In genomic region chr17:80797741-80798594, GRCh38 we compare ENCODE assay signal across 18 cellular contexts.
"Had no signal": no experiment of that assay in that cellular context is flagged by ENCODE, and none has a peak within 500 bp of the region (broad histone marks: within the 10 kb centered on the region; RNA-seq: fewer than 3 reads in every experiment).

No MANE protein-coding gene starts in this region.

- H3K36me3 Mint-ChIP-seq: natural killer cell had no signal

- H3K27me3 Mint-ChIP-seq: activated CD4-positive, alpha-beta T cell treated with anti-CD3 and anti-CD28 coated beads for 36 hours; memory B cell; T-helper 17 cell had no signal

- H3K9me3 ChIP-seq: thoracic aorta had no signal

- H3K4me3 Mint-ChIP-seq: activated CD4-positive, alpha-beta T cell treated with anti-CD3 and anti-CD28 coated beads for 36 hours; activated T-cell treated with anti-CD3 and anti-CD28 coated beads, Interleukin-2, amount 50 U/mL, for 4 hours; memory B cell; natural killer cell; stimulated activated effector memory CD8-positive, alpha-beta T cell treated with anti-CD3 and anti-CD28 coated beads, Interleukin-12 subunit alpha, Interleukin-12 subunit beta, amount 100 ng/mL, for 72 hours; T-helper 17 cell had no signal

- H3K36me3 ChIP-seq: thoracic aorta had no signal

- H3K4me1 Mint-ChIP-seq: memory B cell, natural killer cell had no signal

- H3K9me3 Mint-ChIP-seq: activated T-cell treated with anti-CD3 and anti-CD28 coated beads, Interleukin-2, amount 50 U/mL, for 4 hours; memory B cell; natural killer cell; stimulated activated effector memory CD8-positive, alpha-beta T cell treated with anti-CD3 and anti-CD28 coated beads, Interleukin-12 subunit alpha, Interleukin-12 subunit beta, amount 100 ng/mL, for 72 hours had no signal

- H3K27ac Mint-ChIP-seq: activated CD4-positive, alpha-beta T cell treated with anti-CD3 and anti-CD28 coated beads for 36 hours; memory B cell; natural killer cell; T-helper 17 cell had no signal

- ATAC-seq: activated CD4-positive, alpha-beta T cell treated with anti-CD3 and anti-CD28 coated beads for 36 hours; activated T-cell treated with anti-CD3 and anti-CD28 coated beads, Interleukin-2, amount 50 U/mL, for 4 hours; left ventricle myocardium superior; natural killer cell; stimulated activated effector memory CD8-positive, alpha-beta T cell treated with anti-CD3 and anti-CD28 coated beads, Interleukin-12 subunit alpha, Interleukin-12 subunit beta, amount 100 ng/mL, for 72 hours; T-helper 17 cell had no signal

- H3K4me3 ChIP-seq: thoracic aorta had no signal

- H3K27ac ChIP-seq: thoracic aorta had no signal

- DNase-seq: activated CD4-positive, alpha-beta T cell treated with anti-CD3 and anti-CD28 coated beads for 36 hours; activated gamma-delta T cell treated with Interleukin-2 at 50 U/mL for 16 hours; activated T-cell treated with anti-CD3 and anti-CD28 coated beads, Interleukin-2, amount 50 U/mL, for 4 hours; caudate nucleus; cortex of kidney; effector CD4-positive, alpha-beta T cell; foreskin fibroblast; glutamatergic neuron; hypothalamus; kidney glomerular epithelial cell; left ventricle myocardium superior; natural killer cell; nucleus accumbens; retina; T-helper 17 cell had no signal
